Comparison of ENCODE assay signal across 8 cellular contexts in genomic region chr2:128304715-128305554, GRCh38. TPM values are rescaled to one million over a fixed set of nuclear protein-coding genes. Genes with fewer than 3 reads are reported as not detected.
DNase-seq lines count a peak whose midpoint lies in the region; ATAC-seq, FAIRE-seq and TF ChIP-seq lines count a peak whose summit lies in the region.

No MANE protein-coding gene starts in this region.

- no peaks in the 10 kb centered on the region for H3K27me3 Mint-ChIP-seq in naive thymus-derived CD8-positive, alpha-beta T cell

- H3K4me2 ChIP-seq in parathyroid adenoma (ENCODE audit: low read length), result peak overlapping the region; percentile 42

- no peak overlapping the region for H3K4me3 ChIP-seq in ACC112 (ENCODE audit: low read depth, low read length)
- no peak overlapping the region for H3K4me3 ChIP-seq in parathyroid adenoma (ENCODE audit: low read depth, low read length)

- POLR2A ChIA-PET in naive thymus-derived CD8-positive, alpha-beta T cell (lab: Charles Lee), result no interaction called here

- H3K36me3 ChIP-seq in ACC112 (ENCODE audit: insufficient read depth, low read length) (no peaks in the 10 kb centered on the region), parathyroid adenoma (ENCODE audit: control insufficient read depth, insufficient read depth, low read length) (no peaks in the 10 kb centered on the region)

- peak; percentile 5 for TF ChIP-seq CTCF in parathyroid adenoma (IDR thresholded peaks at IDR 0.05)

- peak overlapping the region; percentile 87 for H3K27ac ChIP-seq in ACC112 (ENCODE audit: low read depth, low read length)
- peak overlapping the region; percentile 78 for H3K27ac ChIP-seq in parathyroid adenoma

- peak overlapping the region; percentile 8 for H3K9ac ChIP-seq in parathyroid adenoma

- H2AFZ ChIP-seq in ACC112 (ENCODE audit: low read length, unreplicated experiment) (peak overlapping the region; percentile 52), parathyroid adenoma (peak overlapping the region; percentile 14)

- H3K27ac Mint-ChIP-seq in naive thymus-derived CD8-positive, alpha-beta T cell, result no peak overlapping the region

- H3K4me3 Mint-ChIP-seq in naive thymus-derived CD8-positive, alpha-beta T cell, result no peak overlapping the region

- peaks cover 11 to 26% (median 20%) of the 10 kb centered on the region in 4 donors for H3K4me1 Mint-ChIP-seq in naive thymus-derived CD8-positive, alpha-beta T cell

- H3K79me2 ChIP-seq in ACC112 (ENCODE audit: control insufficient read depth, insufficient read depth, low read length, unreplicated experiment) (peaks cover 6% of the 10 kb centered on the region), parathyroid adenoma (peaks cover 91% of the 10 kb centered on the region)

- no peaks in the 10 kb centered on the region for H3K36me3 Mint-ChIP-seq in naive thymus-derived CD8-positive, alpha-beta T cell

- no peaks in the 10 kb centered on the region for H3K9me3 ChIP-seq in parathyroid adenoma (ENCODE audit: control insufficient read depth, low read length)

- H3K9me3 Mint-ChIP-seq in naive thymus-derived CD8-positive, alpha-beta T cell, result no peaks in the 10 kb centered on the region

- FAIRE-seq in RCC 7860 (lab: Jason Lieb, UNC), result peak; percentile 39

- peak; percentile 70 for DNase-seq in HuH-7 (ENCODE audit: low spot score)
- DNase-seq in RCC 7860 (ENCODE audit: low spot score), result peak; percentile 20
- DNase-seq in fibroblast of the conjunctiva (ENCODE audit: low read depth), result peak; percentile 95
- no peak for DNase-seq in stimulated activated CD4-positive, alpha-beta T cell treated with anti-CD3 and anti-CD28 coated beads, Interleukin-12 subunit alpha, Interleukin-12 subunit beta, amount 100 ng/mL, for 4 hours
- no peak for DNase-seq in naive thymus-derived CD8-positive, alpha-beta T cell
- no peak for DNase-seq in stimulated activated CD4-positive, alpha-beta T cell treated with anti-CD3 and anti-CD28 coated beads, Interleukin-2, amount 100 ng/mL, for 24 hours

- H3K4me1 ChIP-seq in ACC112 (ENCODE audit: control insufficient read depth, insufficient read depth, low read length, unreplicated experiment) (peaks cover 47% of the 10 kb centered on the region), parathyroid adenoma (peaks cover 36% of the 10 kb centered on the region)

- H3K27me3 ChIP-seq in ACC112 (ENCODE audit: insufficient read depth, low read length) (no peaks in the 10 kb centered on the region), parathyroid adenoma (ENCODE audit: control insufficient read depth, insufficient read depth, low read length) (no peaks in the 10 kb centered on the region)

- no peak for ATAC-seq in naive thymus-derived CD8-positive, alpha-beta T cell

RNA-seq across cellular contexts. Expression of gene HS6ST1, which starts 13.7 kb away (rescaled TPM):
- 10 to 100 TPM; 14.4 to 15.2 TPM for total RNA-seq in naive thymus-derived CD8-positive, alpha-beta T cell
- 1 to 10 TPM; 3.2 to 4.2 (median 3.5) TPM for polyA plus RNA-seq in naive thymus-derived CD8-positive, alpha-beta T cell

Comparison
In these comparisons a context has a peak if more than half of its experiments do, and no peak if none do; other contexts are left out.
1. DNase-seq: peak in HuH-7 (single experiment), RCC 7860 (single experiment) and fibroblast of the conjunctiva (single experiment); none in stimulated activated CD4-positive, alpha-beta T cell treated with anti-CD3 and anti-CD28 coated beads, Interleukin-12 subunit alpha, Interleukin-12 subunit beta, amount 100 ng/mL, for 4 hours (single experiment), naive thymus-derived CD8-positive, alpha-beta T cell (0 of 10) and stimulated activated CD4-positive, alpha-beta T cell treated with anti-CD3 and anti-CD28 coated beads, Interleukin-2, amount 100 ng/mL, for 24 hours (0 of 2).